ENCODE assay signal across 1 cellular context in the genomic region with DNA sequence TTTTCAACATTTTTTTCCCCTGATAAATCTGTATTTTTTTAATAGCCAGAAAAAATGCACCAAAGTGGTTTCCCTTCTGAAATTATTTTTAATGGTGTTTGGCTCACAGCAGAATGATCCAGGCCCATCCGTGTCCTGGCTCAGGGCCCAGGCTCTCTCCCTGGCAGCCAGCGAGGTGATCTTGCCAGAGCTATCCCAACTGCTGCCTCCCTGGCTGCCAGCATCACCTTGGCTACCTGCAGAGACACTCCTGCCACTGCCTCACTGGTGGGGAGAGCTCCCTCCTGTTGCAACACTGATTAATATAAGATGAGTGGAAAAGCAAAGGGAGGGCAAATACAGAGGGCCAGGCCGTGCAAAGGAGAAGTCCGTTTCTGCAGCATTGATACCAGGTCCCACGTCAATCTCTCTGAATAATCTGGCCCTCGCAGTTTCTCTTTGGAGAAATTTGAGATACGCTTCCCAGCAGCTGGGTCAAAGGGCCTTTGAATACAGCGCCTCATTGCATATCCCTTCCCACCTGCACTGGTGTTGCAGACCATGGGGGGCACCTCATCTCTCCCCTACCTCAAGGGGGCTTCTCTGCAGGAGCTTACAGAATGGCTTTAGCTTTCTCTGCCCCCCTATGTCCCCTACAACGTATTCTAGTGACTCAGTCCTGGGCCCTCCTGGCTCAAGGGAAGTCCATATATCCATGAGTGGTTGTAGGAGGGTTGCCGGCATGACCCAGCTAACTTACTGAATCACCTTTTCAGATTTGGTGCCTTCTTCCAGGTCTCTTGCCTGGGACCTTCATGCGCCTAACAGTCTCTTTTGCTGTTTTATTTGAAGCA.
TF ChIP-seq lines count a peak whose summit lies in the region.

No MANE protein-coding gene starts in this region.

TF ChIP-seq in HCT116, 20 proteins besides CTCF, POLR2A, EP300 and RAD21 (continued from another document):
- TF ChIP-seq, protein P1, sequence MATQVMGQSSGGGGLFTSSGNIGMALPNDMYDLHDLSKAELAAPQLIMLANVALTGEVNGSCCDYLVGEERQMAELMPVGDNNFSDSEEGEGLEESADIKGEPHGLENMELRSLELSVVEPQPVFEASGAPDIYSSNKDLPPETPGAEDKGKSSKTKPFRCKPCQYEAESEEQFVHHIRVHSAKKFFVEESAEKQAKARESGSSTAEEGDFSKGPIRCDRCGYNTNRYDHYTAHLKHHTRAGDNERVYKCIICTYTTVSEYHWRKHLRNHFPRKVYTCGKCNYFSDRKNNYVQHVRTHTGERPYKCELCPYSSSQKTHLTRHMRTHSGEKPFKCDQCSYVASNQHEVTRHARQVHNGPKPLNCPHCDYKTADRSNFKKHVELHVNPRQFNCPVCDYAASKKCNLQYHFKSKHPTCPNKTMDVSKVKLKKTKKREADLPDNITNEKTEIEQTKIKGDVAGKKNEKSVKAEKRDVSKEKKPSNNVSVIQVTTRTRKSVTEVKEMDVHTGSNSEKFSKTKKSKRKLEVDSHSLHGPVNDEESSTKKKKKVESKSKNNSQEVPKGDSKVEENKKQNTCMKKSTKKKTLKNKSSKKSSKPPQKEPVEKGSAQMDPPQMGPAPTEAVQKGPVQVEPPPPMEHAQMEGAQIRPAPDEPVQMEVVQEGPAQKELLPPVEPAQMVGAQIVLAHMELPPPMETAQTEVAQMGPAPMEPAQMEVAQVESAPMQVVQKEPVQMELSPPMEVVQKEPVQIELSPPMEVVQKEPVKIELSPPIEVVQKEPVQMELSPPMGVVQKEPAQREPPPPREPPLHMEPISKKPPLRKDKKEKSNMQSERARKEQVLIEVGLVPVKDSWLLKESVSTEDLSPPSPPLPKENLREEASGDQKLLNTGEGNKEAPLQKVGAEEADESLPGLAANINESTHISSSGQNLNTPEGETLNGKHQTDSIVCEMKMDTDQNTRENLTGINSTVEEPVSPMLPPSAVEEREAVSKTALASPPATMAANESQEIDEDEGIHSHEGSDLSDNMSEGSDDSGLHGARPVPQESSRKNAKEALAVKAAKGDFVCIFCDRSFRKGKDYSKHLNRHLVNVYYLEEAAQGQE (IDR thresholded peaks at IDR 0.05; ENCODE audit: low read depth): no peak
- TF ChIP-seq EGR1 (IDR thresholded peaks at IDR 0.05; ENCODE audit: low read depth): no peak
- TF ChIP-seq, protein P2, sequence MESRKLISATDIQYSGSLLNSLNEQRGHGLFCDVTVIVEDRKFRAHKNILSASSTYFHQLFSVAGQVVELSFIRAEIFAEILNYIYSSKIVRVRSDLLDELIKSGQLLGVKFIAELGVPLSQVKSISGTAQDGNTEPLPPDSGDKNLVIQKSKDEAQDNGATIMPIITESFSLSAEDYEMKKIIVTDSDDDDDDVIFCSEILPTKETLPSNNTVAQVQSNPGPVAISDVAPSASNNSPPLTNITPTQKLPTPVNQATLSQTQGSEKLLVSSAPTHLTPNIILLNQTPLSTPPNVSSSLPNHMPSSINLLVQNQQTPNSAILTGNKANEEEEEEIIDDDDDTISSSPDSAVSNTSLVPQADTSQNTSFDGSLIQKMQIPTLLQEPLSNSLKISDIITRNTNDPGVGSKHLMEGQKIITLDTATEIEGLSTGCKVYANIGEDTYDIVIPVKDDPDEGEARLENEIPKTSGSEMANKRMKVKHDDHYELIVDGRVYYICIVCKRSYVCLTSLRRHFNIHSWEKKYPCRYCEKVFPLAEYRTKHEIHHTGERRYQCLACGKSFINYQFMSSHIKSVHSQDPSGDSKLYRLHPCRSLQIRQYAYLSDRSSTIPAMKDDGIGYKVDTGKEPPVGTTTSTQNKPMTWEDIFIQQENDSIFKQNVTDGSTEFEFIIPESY (IDR thresholded peaks at IDR 0.05; ENCODE audit: extremely low read depth, insufficient replicate concordance, low read length): no peak
TF ChIP-seq in HCT116: peak in this region for 0.
